1 cellular context compared by ENCODE assay signal in the genomic region with DNA sequence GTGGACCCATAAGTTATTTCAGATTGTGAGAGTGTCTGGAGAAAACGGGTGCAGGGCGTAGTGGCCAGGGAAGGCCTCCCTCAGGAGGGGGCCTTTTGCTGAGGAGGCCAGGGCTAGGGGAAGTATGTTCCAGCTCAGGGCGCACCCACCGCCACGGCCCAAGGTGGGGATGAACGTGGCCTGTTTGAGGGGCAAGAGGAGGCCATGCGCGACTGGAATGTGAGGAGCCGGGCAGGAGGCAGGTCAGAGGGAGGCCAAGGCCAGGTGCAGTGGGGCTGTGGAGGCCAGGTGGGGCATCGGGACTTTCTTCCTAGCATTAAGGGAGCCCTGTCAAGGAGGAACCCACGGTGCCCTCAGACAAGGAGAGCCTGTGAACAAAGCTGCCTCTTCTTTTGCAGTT.
TF ChIP-seq lines count a peak whose summit lies in the region.

No MANE protein-coding gene starts in this region.

TF ChIP-seq in HepG2, 621 proteins besides CTCF, POLR2A, EP300 and RAD21:
- TF ChIP-seq RFXAP (CRISPR knock-in tag; IDR thresholded peaks at IDR 0.05; ENCODE audit: borderline replicate concordance) (no peak), TGIF2 (CRISPR knock-in tag; IDR thresholded peaks at IDR 0.05) (no peak), SETDB1 (CRISPR knock-in tag; IDR thresholded peaks at IDR 0.05; ENCODE audit: borderline replicate concordance) (no peak), ISL2 (CRISPR knock-in tag; IDR thresholded peaks at IDR 0.05) (no peak), HOXA9 (CRISPR knock-in tag; IDR thresholded peaks at IDR 0.05; ENCODE audit: borderline replicate concordance) (no peak), ZNF737 (CRISPR knock-in tag; IDR thresholded peaks at IDR 0.05; ENCODE audit: borderline replicate concordance) (no peak), ZFP41 (CRISPR knock-in tag; IDR thresholded peaks at IDR 0.05; ENCODE audit: borderline replicate concordance) (no peak), HNF4A (CRISPR knock-in tag; IDR thresholded peaks at IDR 0.05) (no peak), SRF (IDR thresholded peaks at IDR 0.05; ENCODE audit: low read depth, low read length) (no peak), ZNF614 (CRISPR knock-in tag; IDR thresholded peaks at IDR 0.05; ENCODE audit: borderline replicate concordance) (no peak), SUZ12 (IDR thresholded peaks at IDR 0.05; ENCODE audit: low read depth, low read length) (no peak)
- TF ChIP-seq, protein P1, sequence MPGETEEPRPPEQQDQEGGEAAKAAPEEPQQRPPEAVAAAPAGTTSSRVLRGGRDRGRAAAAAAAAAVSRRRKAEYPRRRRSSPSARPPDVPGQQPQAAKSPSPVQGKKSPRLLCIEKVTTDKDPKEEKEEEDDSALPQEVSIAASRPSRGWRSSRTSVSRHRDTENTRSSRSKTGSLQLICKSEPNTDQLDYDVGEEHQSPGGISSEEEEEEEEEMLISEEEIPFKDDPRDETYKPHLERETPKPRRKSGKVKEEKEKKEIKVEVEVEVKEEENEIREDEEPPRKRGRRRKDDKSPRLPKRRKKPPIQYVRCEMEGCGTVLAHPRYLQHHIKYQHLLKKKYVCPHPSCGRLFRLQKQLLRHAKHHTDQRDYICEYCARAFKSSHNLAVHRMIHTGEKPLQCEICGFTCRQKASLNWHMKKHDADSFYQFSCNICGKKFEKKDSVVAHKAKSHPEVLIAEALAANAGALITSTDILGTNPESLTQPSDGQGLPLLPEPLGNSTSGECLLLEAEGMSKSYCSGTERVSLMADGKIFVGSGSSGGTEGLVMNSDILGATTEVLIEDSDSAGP (CRISPR knock-in tag; IDR thresholded peaks at IDR 0.05; ENCODE audit: borderline replicate concordance), result 0 out of 2 replicates have a peak, but pooled peaks have one; percentile 29
- TF ChIP-seq, protein P2, sequence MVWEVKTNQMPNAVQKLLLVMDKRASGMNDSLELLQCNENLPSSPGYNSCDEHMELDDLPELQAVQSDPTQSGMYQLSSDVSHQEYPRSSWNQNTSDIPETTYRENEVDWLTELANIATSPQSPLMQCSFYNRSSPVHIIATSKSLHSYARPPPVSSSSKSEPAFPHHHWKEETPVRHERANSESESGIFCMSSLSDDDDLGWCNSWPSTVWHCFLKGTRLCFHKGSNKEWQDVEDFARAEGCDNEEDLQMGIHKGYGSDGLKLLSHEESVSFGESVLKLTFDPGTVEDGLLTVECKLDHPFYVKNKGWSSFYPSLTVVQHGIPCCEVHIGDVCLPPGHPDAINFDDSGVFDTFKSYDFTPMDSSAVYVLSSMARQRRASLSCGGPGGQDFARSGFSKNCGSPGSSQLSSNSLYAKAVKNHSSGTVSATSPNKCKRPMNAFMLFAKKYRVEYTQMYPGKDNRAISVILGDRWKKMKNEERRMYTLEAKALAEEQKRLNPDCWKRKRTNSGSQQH (CRISPR knock-in tag; IDR thresholded peaks at IDR 0.05; ENCODE audit: low read depth), result no peak
- TF ChIP-seq, protein P3, sequence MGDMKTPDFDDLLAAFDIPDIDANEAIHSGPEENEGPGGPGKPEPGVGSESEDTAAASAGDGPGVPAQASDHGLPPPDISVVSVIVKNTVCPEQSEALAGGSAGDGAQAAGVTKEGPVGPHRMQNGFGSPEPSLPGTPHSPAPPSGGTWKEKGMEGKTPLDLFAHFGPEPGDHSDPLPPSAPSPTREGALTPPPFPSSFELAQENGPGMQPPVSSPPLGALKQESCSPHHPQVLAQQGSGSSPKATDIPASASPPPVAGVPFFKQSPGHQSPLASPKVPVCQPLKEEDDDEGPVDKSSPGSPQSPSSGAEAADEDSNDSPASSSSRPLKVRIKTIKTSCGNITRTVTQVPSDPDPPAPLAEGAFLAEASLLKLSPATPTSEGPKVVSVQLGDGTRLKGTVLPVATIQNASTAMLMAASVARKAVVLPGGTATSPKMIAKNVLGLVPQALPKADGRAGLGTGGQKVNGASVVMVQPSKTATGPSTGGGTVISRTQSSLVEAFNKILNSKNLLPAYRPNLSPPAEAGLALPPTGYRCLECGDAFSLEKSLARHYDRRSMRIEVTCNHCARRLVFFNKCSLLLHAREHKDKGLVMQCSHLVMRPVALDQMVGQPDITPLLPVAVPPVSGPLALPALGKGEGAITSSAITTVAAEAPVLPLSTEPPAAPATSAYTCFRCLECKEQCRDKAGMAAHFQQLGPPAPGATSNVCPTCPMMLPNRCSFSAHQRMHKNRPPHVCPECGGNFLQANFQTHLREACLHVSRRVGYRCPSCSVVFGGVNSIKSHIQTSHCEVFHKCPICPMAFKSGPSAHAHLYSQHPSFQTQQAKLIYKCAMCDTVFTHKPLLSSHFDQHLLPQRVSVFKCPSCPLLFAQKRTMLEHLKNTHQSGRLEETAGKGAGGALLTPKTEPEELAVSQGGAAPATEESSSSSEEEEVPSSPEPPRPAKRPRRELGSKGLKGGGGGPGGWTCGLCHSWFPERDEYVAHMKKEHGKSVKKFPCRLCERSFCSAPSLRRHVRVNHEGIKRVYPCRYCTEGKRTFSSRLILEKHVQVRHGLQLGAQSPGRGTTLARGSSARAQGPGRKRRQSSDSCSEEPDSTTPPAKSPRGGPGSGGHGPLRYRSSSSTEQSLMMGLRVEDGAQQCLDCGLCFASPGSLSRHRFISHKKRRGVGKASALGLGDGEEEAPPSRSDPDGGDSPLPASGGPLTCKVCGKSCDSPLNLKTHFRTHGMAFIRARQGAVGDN (CRISPR knock-in tag; IDR thresholded peaks at IDR 0.05), result 0 out of 2 replicates have a peak, but pooled peaks have one; percentile 19
- TF ChIP-seq, protein P4, sequence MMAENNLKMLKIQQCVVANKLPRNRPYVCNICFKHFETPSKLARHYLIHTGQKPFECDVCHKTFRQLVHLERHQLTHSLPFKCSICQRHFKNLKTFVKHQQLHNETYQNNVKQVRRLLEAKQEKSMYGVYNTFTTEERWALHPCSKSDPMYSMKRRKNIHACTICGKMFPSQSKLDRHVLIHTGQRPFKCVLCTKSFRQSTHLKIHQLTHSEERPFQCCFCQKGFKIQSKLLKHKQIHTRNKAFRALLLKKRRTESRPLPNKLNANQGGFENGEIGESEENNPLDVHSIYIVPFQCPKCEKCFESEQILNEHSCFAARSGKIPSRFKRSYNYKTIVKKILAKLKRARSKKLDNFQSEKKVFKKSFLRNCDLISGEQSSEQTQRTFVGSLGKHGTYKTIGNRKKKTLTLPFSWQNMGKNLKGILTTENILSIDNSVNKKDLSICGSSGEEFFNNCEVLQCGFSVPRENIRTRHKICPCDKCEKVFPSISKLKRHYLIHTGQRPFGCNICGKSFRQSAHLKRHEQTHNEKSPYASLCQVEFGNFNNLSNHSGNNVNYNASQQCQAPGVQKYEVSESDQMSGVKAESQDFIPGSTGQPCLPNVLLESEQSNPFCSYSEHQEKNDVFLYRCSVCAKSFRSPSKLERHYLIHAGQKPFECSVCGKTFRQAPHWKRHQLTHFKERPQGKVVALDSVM (CRISPR knock-in tag; IDR thresholded peaks at IDR 0.05), result peak; percentile 74; the same call in 1 of the 2 replicates
- TF ChIP-seq, protein P5, sequence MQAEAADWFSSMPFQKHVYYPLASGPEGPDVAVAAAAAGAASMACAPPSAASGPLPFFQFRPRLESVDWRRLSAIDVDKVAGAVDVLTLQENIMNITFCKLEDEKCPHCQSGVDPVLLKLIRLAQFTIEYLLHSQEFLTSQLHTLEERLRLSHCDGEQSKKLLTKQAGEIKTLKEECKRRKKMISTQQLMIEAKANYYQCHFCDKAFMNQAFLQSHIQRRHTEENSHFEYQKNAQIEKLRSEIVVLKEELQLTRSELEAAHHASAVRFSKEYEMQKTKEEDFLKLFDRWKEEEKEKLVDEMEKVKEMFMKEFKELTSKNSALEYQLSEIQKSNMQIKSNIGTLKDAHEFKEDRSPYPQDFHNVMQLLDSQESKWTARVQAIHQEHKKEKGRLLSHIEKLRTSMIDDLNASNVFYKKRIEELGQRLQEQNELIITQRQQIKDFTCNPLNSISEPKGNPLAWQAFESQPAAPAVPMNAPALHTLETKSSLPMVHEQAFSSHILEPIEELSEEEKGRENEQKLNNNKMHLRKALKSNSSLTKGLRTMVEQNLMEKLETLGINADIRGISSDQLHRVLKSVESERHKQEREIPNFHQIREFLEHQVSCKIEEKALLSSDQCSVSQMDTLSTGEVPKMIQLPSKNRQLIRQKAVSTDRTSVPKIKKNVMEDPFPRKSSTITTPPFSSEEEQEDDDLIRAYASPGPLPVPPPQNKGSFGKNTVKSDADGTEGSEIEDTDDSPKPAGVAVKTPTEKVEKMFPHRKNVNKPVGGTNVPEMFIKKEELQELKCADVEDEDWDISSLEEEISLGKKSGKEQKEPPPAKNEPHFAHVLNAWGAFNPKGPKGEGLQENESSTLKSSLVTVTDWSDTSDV (CRISPR knock-in tag; IDR thresholded peaks at IDR 0.05), result no peak
- TF ChIP-seq, protein P6, sequence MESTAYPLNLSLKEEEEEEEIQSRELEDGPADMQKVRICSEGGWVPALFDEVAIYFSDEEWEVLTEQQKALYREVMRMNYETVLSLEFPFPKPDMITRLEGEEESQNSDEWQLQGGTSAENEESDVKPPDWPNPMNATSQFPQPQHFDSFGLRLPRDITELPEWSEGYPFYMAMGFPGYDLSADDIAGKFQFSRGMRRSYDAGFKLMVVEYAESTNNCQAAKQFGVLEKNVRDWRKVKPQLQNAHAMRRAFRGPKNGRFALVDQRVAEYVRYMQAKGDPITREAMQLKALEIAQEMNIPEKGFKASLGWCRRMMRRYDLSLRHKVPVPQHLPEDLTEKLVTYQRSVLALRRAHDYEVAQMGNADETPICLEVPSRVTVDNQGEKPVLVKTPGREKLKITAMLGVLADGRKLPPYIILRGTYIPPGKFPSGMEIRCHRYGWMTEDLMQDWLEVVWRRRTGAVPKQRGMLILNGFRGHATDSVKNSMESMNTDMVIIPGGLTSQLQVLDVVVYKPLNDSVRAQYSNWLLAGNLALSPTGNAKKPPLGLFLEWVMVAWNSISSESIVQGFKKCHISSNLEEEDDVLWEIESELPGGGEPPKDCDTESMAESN (CRISPR knock-in tag; conservative IDR thresholded peaks at IDR 0.05), result no peak
